In genomic region chr2:27261926-27262298, GRCh38 we compare ENCODE assay signal across 1 cellular context.
TF ChIP-seq lines count a peak whose summit lies in the region.

No MANE protein-coding gene starts in this region.

TF ChIP-seq in H1, 55 proteins besides CTCF, POLR2A, EP300 and RAD21:
- TF ChIP-seq HDAC6 (IDR thresholded peaks at IDR 0.05; ENCODE audit: low read depth, low read length) (no peak), SUZ12 (IDR thresholded peaks at IDR 0.05; ENCODE audit: low read length) (0 out of 2 replicates have a peak, but pooled peaks have one; percentile 47), RXRA (IDR thresholded peaks at IDR 0.05; ENCODE audit: insufficient read depth, low read depth, low read length) (no peak), EZH2 (IDR thresholded peaks at IDR 0.05; ENCODE audit: low read depth, low read length, severe bottlenecking) (peak; percentile 25)
TF ChIP-seq in H1: peak in this region for 2.
